In the genomic region with DNA sequence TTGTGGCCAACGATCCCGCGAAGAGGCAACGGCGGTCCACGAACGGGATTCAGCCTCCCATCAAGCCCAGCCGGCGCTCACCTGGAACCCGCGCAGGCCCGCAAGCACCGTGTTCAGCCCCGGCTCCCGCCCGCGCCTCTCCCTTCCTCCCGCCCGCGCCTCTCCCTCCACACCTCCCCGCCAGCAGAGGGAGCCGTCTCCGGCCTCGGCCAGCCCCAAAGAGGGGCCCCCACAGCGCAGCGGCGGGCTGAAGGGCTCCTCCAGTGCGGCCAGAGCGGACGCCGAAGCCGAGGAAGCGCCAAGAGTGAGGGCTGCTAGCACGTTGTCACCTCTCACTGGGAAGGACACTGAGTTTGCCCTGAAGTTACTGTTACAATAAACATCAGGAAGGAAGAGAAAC, we compare ENCODE assay signal across 8 cellular contexts. TPM values are rescaled to one million over a fixed set of nuclear protein-coding genes. Genes with fewer than 3 reads are reported as not detected.
A peak's percentile ranks its signal among the peaks of the same experiment; 100 is the strongest.
DNase-seq lines count a peak whose midpoint lies in the region; ATAC-seq and TF ChIP-seq lines count a peak whose summit lies in the region.

No MANE protein-coding gene starts in this region.

- intact Hi-C loops in IMR-90 (cut with micrococcal nuclease), result loop anchor here (2.0 kb wide), 1 partner anchor 118 kb away; the partner anchor contains the start of gene SDC1
- intact Hi-C loops in activated T-helper 2 cell treated with anti-CD3 and anti-CD28 coated beads, Interferon-gamma antibody, Interleukin-2, Interleukin-4, amounts not matched to agents 10 μg/mL and 5 μg/mL and 100 μg/mL, durations not matched to agents 14 hours and 24 hours and 36 hours (cut with micrococcal nuclease), result no loop called here
- intact Hi-C loops in left ventricle myocardium superior (cut with micrococcal nuclease), result no loop called here
- intact Hi-C loops in aorta (cut with DNase I), result no loop called here

- no TSS peak for BruUV-seq in IMR-90 (replicated peaks; lab: Mats Ljungman, UMichigan)

- peak overlapping the region; percentile 79 for H4K5ac ChIP-seq in IMR-90 (ENCODE audit: low read depth, low read length)

- H3K4me1 ChIP-seq in IMR-90 (ENCODE audit: control insufficient read depth, insufficient read depth, low read length) (peaks cover 4% of the 10 kb centered on the region), aorta (ENCODE audit: control insufficient read depth in 1 of 2, insufficient read depth in 2 of 2, low read length in 2 of 2) (no peaks in the 10 kb centered on the region)

- ATAC-seq in IMR-90 (ENCODE audit: low read depth), result peak; percentile 58; the same call in 1 of the 2 replicates
- peak; percentile 66 for ATAC-seq in left ventricle myocardium superior
- no peak for ATAC-seq in HG03565 (IDR thresholded peaks at IDR 0.05; ENCODE audit: unreplicated experiment)
- ATAC-seq in aorta (ENCODE audit: low FRiP score), result no peak

- CTCF ChIA-PET in IMR-90 (lab: Yijun Ruan, JAX), result interaction anchor here (0.7 to 2.3 kb wide), 4 partner anchors 8 to 185 kb away, joined by 3 to 10 read pairs (median 5); partner anchors contain the start of gene SDC1

- H3K36me3 Mint-ChIP-seq in activated T-helper 2 cell treated with anti-CD3 and anti-CD28 coated beads, Interferon-gamma antibody, Interleukin-2, Interleukin-4, amounts not matched to agents 10 μg/mL and 5 μg/mL and 100 μg/mL, durations not matched to agents 14 hours and 24 hours and 36 hours (ENCODE audit: low read depth), result peaks cover 3% of the 10 kb centered on the region

- peaks cover 11% of the 10 kb centered on the region for H3K9me3 Mint-ChIP-seq in activated T-helper 2 cell treated with anti-CD3 and anti-CD28 coated beads, Interferon-gamma antibody, Interleukin-2, Interleukin-4, amounts not matched to agents 10 μg/mL and 5 μg/mL and 100 μg/mL, durations not matched to agents 14 hours and 24 hours and 36 hours

- H2AK9ac ChIP-seq in IMR-90 (replicated peaks; ENCODE audit: low read depth, low read length, poor library complexity), result peak overlapping the region; percentile 52

- H2BK15ac ChIP-seq in IMR-90 (ENCODE audit: low read depth, low read length), result no peak overlapping the region

- peak overlapping the region; percentile 78 for H3K4me3 Mint-ChIP-seq in activated T-helper 2 cell treated with anti-CD3 and anti-CD28 coated beads, Interferon-gamma antibody, Interleukin-2, Interleukin-4, amounts not matched to agents 10 μg/mL and 5 μg/mL and 100 μg/mL, durations not matched to agents 14 hours and 24 hours and 36 hours (ENCODE audit: low read depth)

- no peaks in the 10 kb centered on the region for H3K36me3 ChIP-seq in IMR-90 (ENCODE audit: control insufficient read depth, insufficient read depth, low read length)
- H3K36me3 ChIP-seq in aorta (ENCODE audit: control insufficient read depth in 1 of 2, insufficient read depth in 2 of 2, low read length in 1 of 2), result no peaks in the 10 kb centered on the region

- H2BK120ac ChIP-seq in IMR-90 (ENCODE audit: low read depth, low read length), result peak overlapping the region; percentile 52; the same call in 1 of the 2 replicates

- no peak overlapping the region for H3K9ac ChIP-seq in IMR-90 (ENCODE audit: low read depth, low read length)

- H3K4me3 ChIP-seq in IMR-90 (ENCODE audit: insufficient read depth, low read depth, low read length) (peak overlapping the region; percentile 31; the same call in 1 of the 2 replicates), aorta (ENCODE audit: low read length in 2 of 2) (no peak overlapping the region)

- H2AFZ ChIP-seq in IMR-90 (replicated peaks; ENCODE audit: low read length, poor library complexity), result peak overlapping the region; percentile 84

- H3K56ac ChIP-seq in IMR-90 (ENCODE audit: extremely low read depth, insufficient read depth, low read length), result peak overlapping the region; percentile 22; the same call in 1 of the 2 replicates

- no peak for TF ChIP-seq POLR2A in IMR-90 (IDR thresholded peaks at IDR 0.05; ENCODE audit: low read depth, low read length)

- DNase-seq in IMR-90 (no peak), left ventricle myocardium superior (peak; percentile 65), middle frontal gyrus (ENCODE audit: extremely low spot score, low spot score) (no peak), NOMO-1 treated with DMSO at 0.1 percent for 48 hours (lab: John Stamatoyannopoulos, UW; ENCODE audit: unreplicated experiment) (no peak), aorta (no peak)
- peak; percentile 33 for DNase-seq in activated T-helper 2 cell treated with anti-CD3 and anti-CD28 coated beads, Interferon-gamma antibody, Interleukin-2, Interleukin-4, amounts not matched to agents 10 μg/mL and 5 μg/mL and 100 μg/mL, durations not matched to agents 14 hours and 24 hours and 36 hours (ENCODE audit: low spot score)
- DNase-seq in stimulated activated CD4-positive, alpha-beta T cell treated with anti-CD3 and anti-CD28 coated beads, Interleukin-1b, Interleukin-23, amount 100 ng/mL, for 4 hours (ENCODE audit: low read depth in 2 of 2), result peak; percentile 8 to 25

- no peaks in the 10 kb centered on the region for H4K20me1 ChIP-seq in IMR-90 (ENCODE audit: insufficient read depth, low read length)

- H3K9me1 ChIP-seq in IMR-90 (ENCODE audit: insufficient read depth, low read length), result 0 out of 2 replicates have a peak, but pooled peaks cover 5% of the 10 kb centered on the region

- H3K4me2 ChIP-seq in IMR-90 (ENCODE audit: low read depth, low read length), result peak overlapping the region; percentile 66

- peak overlapping the region; percentile 69; the same call in 1 of the 2 replicates for H3K14ac ChIP-seq in IMR-90 (replicated peaks; ENCODE audit: low read depth, low read length)

- H2BK20ac ChIP-seq in IMR-90 (ENCODE audit: low read depth, low read length), result no peak overlapping the region

- peaks cover 9% of the 10 kb centered on the region for H3K4me1 Mint-ChIP-seq in activated T-helper 2 cell treated with anti-CD3 and anti-CD28 coated beads, Interferon-gamma antibody, Interleukin-2, Interleukin-4, amounts not matched to agents 10 μg/mL and 5 μg/mL and 100 μg/mL, durations not matched to agents 14 hours and 24 hours and 36 hours (ENCODE audit: low read depth)

- no peak overlapping the region for H3K27ac Mint-ChIP-seq in activated T-helper 2 cell treated with anti-CD3 and anti-CD28 coated beads, Interferon-gamma antibody, Interleukin-2, Interleukin-4, amounts not matched to agents 10 μg/mL and 5 μg/mL and 100 μg/mL, durations not matched to agents 14 hours and 24 hours and 36 hours

- peak; percentile 45 for TF ChIP-seq CTCF in IMR-90 (conservative IDR thresholded peaks at IDR 0.05; ENCODE audit: low read depth, low read length)

- no peak overlapping the region for H2BK5ac ChIP-seq in IMR-90 (ENCODE audit: low read depth, low read length, poor library complexity, severe bottlenecking)

- dilution Hi-C loops in IMR-90 (cut with HindIII; ENCODE audit: low sequenced_read_pairs, unreplicated experiment), result no loop called here

- H3K4ac ChIP-seq in IMR-90 (ENCODE audit: low read depth, low read length), result peak overlapping the region; percentile 54; the same call in 1 of the 2 replicates

- H3K9me3 ChIP-seq in IMR-90 (ENCODE audit: control insufficient read depth, insufficient read depth, low read length), result peaks cover 7% of the 10 kb centered on the region
- peaks cover 5% of the 10 kb centered on the region for H3K9me3 ChIP-seq in aorta (ENCODE audit: control insufficient read depth, low read length)

- no peaks in the 10 kb centered on the region for H3K27me3 ChIP-seq in IMR-90 (ENCODE audit: control insufficient read depth, insufficient read depth, low read length)
- H3K27me3 ChIP-seq in aorta (ENCODE audit: control insufficient read depth in 1 of 2, insufficient read depth in 2 of 2, low read length in 1 of 2), result no peaks in the 10 kb centered on the region

- H4K91ac ChIP-seq in IMR-90 (ENCODE audit: insufficient read depth, low read depth, low read length), result no peak overlapping the region

- peak; percentile 42 for TF ChIP-seq RAD21 in IMR-90 (IDR thresholded peaks at IDR 0.05; ENCODE audit: low read length)

- H3K27ac ChIP-seq in IMR-90 (ENCODE audit: insufficient read depth, low read length) (no peak overlapping the region; the same call in 1 of the 2 replicates), aorta (ENCODE audit: low read depth in 1 of 2, low read length in 2 of 2) (no peak overlapping the region)

- POLR2A ChIA-PET in IMR-90 (lab: Charles Lee; ENCODE audit: unreplicated experiment), result no interaction called here

- H3K79me1 ChIP-seq in IMR-90 (ENCODE audit: low read depth in 1 of 2, low read length in 2 of 2), result no peaks in the 10 kb centered on the region

- 0 out of 2 replicates have a peak overlapping the region, but pooled peaks have one; percentile 26 for H2AK5ac ChIP-seq in IMR-90 (ENCODE audit: low read depth, low read length)

- H4K8ac ChIP-seq in IMR-90 (ENCODE audit: low read depth in 2 of 2, low read length in 2 of 2), result peak overlapping the region; percentile 74 to 83

- no peaks in the 10 kb centered on the region for H3K27me3 Mint-ChIP-seq in activated T-helper 2 cell treated with anti-CD3 and anti-CD28 coated beads, Interferon-gamma antibody, Interleukin-2, Interleukin-4, amounts not matched to agents 10 μg/mL and 5 μg/mL and 100 μg/mL, durations not matched to agents 14 hours and 24 hours and 36 hours (ENCODE audit: low read depth)

- WGBS in IMR-90 (ENCODE audit: extremely low coverage in 2 of 2, insufficient read length in 1 of 2), 2 experiments, result 16% methylated on average over 20 of the region's 34 CpGs; no CpG with 5 or more reads in 1 of the 2 experiments
- 13 to 15% methylated on average over 25 to 34 of the region's 34 CpGs for WGBS in aorta, 2 donors

- peak overlapping the region; percentile 44; the same call in 1 of the 2 replicates for H3K18ac ChIP-seq in IMR-90 (ENCODE audit: low read depth, low read length)

- H3K23ac ChIP-seq in IMR-90 (ENCODE audit: low read depth, low read length), result no peak overlapping the region

- in situ Hi-C loops in IMR-90 (cut with MboI; ENCODE audit: low sequenced_read_pairs), result no loop called here

TF ChIP-seq in IMR-90, 13 proteins besides CTCF, POLR2A, EP300 and RAD21 (continues in another document):
- TF ChIP-seq BHLHE40 (IDR thresholded peaks at IDR 0.05; ENCODE audit: low read depth, low read length) (no peak), CEBPB (IDR thresholded peaks at IDR 0.05; ENCODE audit: low read depth, low read length) (no peak), NFE2L2 (IDR thresholded peaks at IDR 0.05; ENCODE audit: low read depth, low read length) (no peak), FOS (IDR thresholded peaks at IDR 0.05; ENCODE audit: low read depth, low read length) (no peak), MAFK (IDR thresholded peaks at IDR 0.05; ENCODE audit: low read depth, low read length) (no peak), SMC3 (IDR thresholded peaks at IDR 0.05; ENCODE audit: low read depth, low read length) (peak; percentile 27; the same call in 1 of the 2 replicates)

RNA-seq across cellular contexts. Expression of gene LAPTM4A, which starts 55.3 kb away (rescaled TPM):
- total RNA-seq in IMR-90 (2012; rRNA removed) (97.7 and 221 TPM in 2 replicates), left ventricle myocardium superior (246 TPM), aorta (100 to 1,000 TPM; 211 to 241 TPM)
- polyA plus RNA-seq in IMR-90 (2012; rRNA removed) (378 and 401 TPM in 2 replicates), aorta (100 to 1,000 TPM; 252 to 327 TPM)
- 100 and 185 TPM in 2 replicates for polyA plus RNA-seq in IMR-90 (2012; cell fraction: cytosol; rRNA removed)
- 33.9 and 158 TPM in 2 replicates for polyA plus RNA-seq in IMR-90 (2012; cell fraction: nucleus; rRNA removed; ENCODE audit: low replicate concordance)
- 26.9 and 27.3 TPM in 2 replicates for total RNA-seq in activated T-helper 2 cell treated with anti-CD3 and anti-CD28 coated beads, Interferon-gamma antibody, Interleukin-2, Interleukin-4, amounts not matched to agents 10 μg/mL and 5 μg/mL and 100 μg/mL, durations not matched to agents 14 hours and 24 hours and 36 hours

Comparison
In these comparisons a context has a peak if more than half of its experiments do, and no peak if none do; other contexts are left out.
1. ATAC-seq: peak in IMR-90 (single experiment) and left ventricle myocardium superior (single experiment); none in HG03565 (single experiment) and aorta (single experiment).
2. DNase-seq: peak in activated T-helper 2 cell treated with anti-CD3 and anti-CD28 coated beads, Interferon-gamma antibody, Interleukin-2, Interleukin-4, amounts not matched to agents 10 μg/mL and 5 μg/mL and 100 μg/mL, durations not matched to agents 14 hours and 24 hours and 36 hours (single experiment), left ventricle myocardium superior (single experiment) and stimulated activated CD4-positive, alpha-beta T cell treated with anti-CD3 and anti-CD28 coated beads, Interleukin-1b, Interleukin-23, amount 100 ng/mL, for 4 hours (2 of 2); none in IMR-90 (single experiment), middle frontal gyrus (single experiment), NOMO-1 treated with DMSO at 0.1 percent for 48 hours (single experiment) and aorta (0 of 2).